Comparison of ENCODE assay signal across 10 cellular contexts in genomic region chr17:2240541-2240940, GRCh38.
DNase-seq lines count a peak whose midpoint lies in the region; ATAC-seq and TF ChIP-seq lines count a peak whose summit lies in the region.
"Had no signal": no experiment of that assay in that cellular context is flagged by ENCODE, and none has a peak within 500 bp of the region (broad histone marks: within the 10 kb centered on the region; RNA-seq: fewer than 3 reads in every experiment).

No MANE protein-coding gene starts in this region.

- H3K9me3 Mint-ChIP-seq in nephron, result no peaks in the 10 kb centered on the region

- CTCF ChIA-PET in AG04450 (lab: Charles Lee), result interaction anchor here (1.2 to 1.8 kb wide), 2 partner anchors 186 to 187 kb away, joined by 3 to 6 read pairs; partner anchors contain the start of gene HIC1

- H3K9me2 ChIP-seq in GM23248 (ENCODE audit: insufficient read depth), result no peaks in the 10 kb centered on the region

- peak overlapping the region; percentile 79 for H3K9ac ChIP-seq in GM23248

- POLR2A ChIA-PET in AG04450 (lab: Yijun Ruan, JAX), result interaction anchor here (0.7 to 1.0 kb wide), 4 partner anchors 59 to 186 kb away, joined by 3 to 6 read pairs (median 3); partner anchors contain the start of gene HIC1

- H3K9me3 ChIP-seq in AG04450 (ENCODE audit: control insufficient read depth, insufficient read depth, low read length) (no peaks in the 10 kb centered on the region), GM23248 (ENCODE audit: low read depth) (no peaks in the 10 kb centered on the region)

- peak overlapping the region; percentile 29 to 96 (median 84) for H3K27ac Mint-ChIP-seq in nephron

- TF ChIP-seq CTCF in AG04450 (IDR thresholded peaks at IDR 0.05; ENCODE audit: low read depth, low read length) (no peak), brain microvascular endothelial cell (IDR thresholded peaks at IDR 0.05; ENCODE audit: low read depth, low read length, missing control alignments) (no peak), nephron (IDR thresholded peaks at IDR 0.05; ENCODE audit: unreplicated experiment in 3 of 3) (no peak)

- no peaks in the 10 kb centered on the region for H4K20me1 ChIP-seq in GM23248 (ENCODE audit: insufficient read depth)

- ATAC-seq in HG03135 (IDR thresholded peaks at IDR 0.05; ENCODE audit: unreplicated experiment), result no peak

- H3K79me2 ChIP-seq in GM23248 (ENCODE audit: insufficient read depth), result peaks cover 13% of the 10 kb centered on the region

- in situ Hi-C loops in GM23248 (cut with MboI) (loop anchor here (10.0 kb wide), 1 partner anchor 176 kb away; no protein-coding TSS in a partner anchor), brain microvascular endothelial cell (cut with HindIII; ENCODE audit: low pct_ligation_motif_present, low sequenced_read_pairs) (no loop called here)

- H3K27me3 Mint-ChIP-seq in nephron (ENCODE audit: low read depth), result no peaks in the 10 kb centered on the region

- H3K36me3 Mint-ChIP-seq in nephron (ENCODE audit: low read depth), result peaks cover 52% of the 10 kb centered on the region

- no peak overlapping the region for H3K4me3 Mint-ChIP-seq in nephron

- H3K27ac ChIP-seq in AG04450 (ENCODE audit: low read depth, low read length), result peak overlapping the region; percentile 84
- H3K27ac ChIP-seq in GM23248, result peak overlapping the region; percentile 92
- H3K27ac ChIP-seq in brain microvascular endothelial cell, result peak overlapping the region; percentile 95

- H3K27me3 ChIP-seq in AG04450 (ENCODE audit: control insufficient read depth, insufficient read depth, low read length) (no peaks in the 10 kb centered on the region), GM23248 (replicated peaks; ENCODE audit: insufficient read depth) (no peaks in the 10 kb centered on the region), brain microvascular endothelial cell (replicated peaks) (no peaks in the 10 kb centered on the region)

- H2AFZ ChIP-seq in GM23248, result no peak overlapping the region

- H3K4me1 Mint-ChIP-seq in nephron, result peaks cover 75% of the 10 kb centered on the region

- peaks cover 73% of the 10 kb centered on the region for H3K4me1 ChIP-seq in GM23248 (ENCODE audit: insufficient read depth)

- peaks cover 82% of the 10 kb centered on the region for H3F3A ChIP-seq in GM23248 (ENCODE audit: insufficient read depth)

- H3K4me3 ChIP-seq in AG04450 (ENCODE audit: low read depth, low read length) (no peak overlapping the region), GM23248 (peak overlapping the region; percentile 57), brain microvascular endothelial cell (ENCODE audit: low read depth, low read length) (no peak overlapping the region)

- H3K36me3 ChIP-seq in GM23248 (ENCODE audit: low read depth), result no peaks in the 10 kb centered on the region
- peaks cover 11% of the 10 kb centered on the region for H3K36me3 ChIP-seq in brain microvascular endothelial cell (replicated peaks)

- 3 to 5% methylated on average over 13 of the region's 13 CpGs for WGBS in GM23248 (ENCODE audit: low coverage in 1 of 2, low lambda C conversion rate in 2 of 2, missing lambda C conversion rate in 2 of 2), 2 experiments

- DNase-seq in AG04450 (ENCODE audit: low read depth, low spot score) (no peak), GM23248 (peak; percentile 65), brain microvascular endothelial cell (no peak), cerebellum (ENCODE audit: low spot score) (no peak), NCI-H1417 treated with DMSO at 0.1 percent for 48 hours (lab: John Stamatoyannopoulos, UW) (no peak)
- no peak for DNase-seq in stimulated activated CD4-positive, alpha-beta T cell treated with anti-CD3 and anti-CD28 coated beads, Interleukin-2, amount 100 ng/mL, for 24 hours
- DNase-seq: caudate nucleus, NCI-H187 treated with DMSO at 0.1 percent for 48 hours had no signal

- peak overlapping the region; percentile 88 for H3K4me2 ChIP-seq in GM23248 (ENCODE audit: unreplicated experiment)
